9 cellular contexts compared by ENCODE assay signal in the genomic region with DNA sequence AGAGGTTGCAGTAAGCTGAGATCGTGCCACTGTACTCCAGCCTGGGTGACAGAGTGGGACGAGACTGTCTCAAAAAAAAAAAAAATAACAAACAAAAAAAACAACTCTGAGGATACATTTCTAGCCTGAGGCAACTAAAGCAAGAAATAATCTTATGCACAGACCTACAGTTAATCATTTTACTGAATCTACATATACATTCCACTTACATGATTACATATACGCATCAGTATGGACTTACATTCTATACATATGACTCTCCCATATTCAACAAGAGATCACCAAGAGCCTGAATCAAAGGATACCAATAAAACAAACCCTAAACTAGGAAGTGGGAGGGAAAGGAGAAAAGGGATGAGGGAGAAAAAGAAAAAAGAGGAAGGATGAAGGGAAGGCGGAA. TPM values are rescaled to one million over a fixed set of nuclear protein-coding genes. Genes with fewer than 3 reads are reported as not detected.
DNase-seq lines count a peak whose midpoint lies in the region; ATAC-seq, FAIRE-seq and TF ChIP-seq lines count a peak whose summit lies in the region.
"Had no signal": no experiment of that assay in that cellular context is flagged by ENCODE, and none has a peak within 500 bp of the region (broad histone marks: within the 10 kb centered on the region; RNA-seq: fewer than 3 reads in every experiment).

No MANE protein-coding gene starts in this region.

- TF ChIP-seq POLR2A in GM12892 (IDR thresholded peaks at IDR 0.05; ENCODE audit: low read depth, low read length): no peak

- FAIRE-seq in GM12892 (lab: Jason Lieb, UNC): no peak

- POLR2A ChIA-PET in activated CD4-positive, alpha-beta memory T cell treated with anti-CD3 and anti-CD28 coated beads, Interleukin-2, amount 10 ng/mL, durations not matched to agents 7 days and 5 days (lab: Charles Lee): interaction anchor here (1.0 to 3.4 kb wide), 7 partner anchors 50 to 427 kb away, joined by 3 to 27 read pairs (median 17); a partner anchor contains a TSS

- peak overlapping the region; percentile 95 for H3K27ac Mint-ChIP-seq in activated naive CD4-positive, alpha-beta T cell treated with anti-CD3 and anti-CD28 coated beads, Interleukin-2, amount 10 ng/mL, durations not matched to agents 7 days and 5 days
- H3K27ac Mint-ChIP-seq in activated CD4-positive, alpha-beta memory T cell treated with anti-CD3 and anti-CD28 coated beads, Interleukin-2, amount 10 ng/mL, durations not matched to agents 7 days and 5 days: peak overlapping the region; percentile 60
- no peak overlapping the region for H3K27ac Mint-ChIP-seq in glutamatergic neuron (ENCODE audit: unreplicated experiment)

- no peaks in the 10 kb centered on the region for H3K9me3 ChIP-seq in thoracic aorta

- no peak for DNase-seq in activated naive CD4-positive, alpha-beta T cell treated with anti-CD3 and anti-CD28 coated beads, Interleukin-2, amount 10 ng/mL, durations not matched to agents 7 days and 5 days
- no peak for DNase-seq in activated naive CD4-positive, alpha-beta T cell treated with Interleukin-2 at 50 U/mL for 16 hours
- no peak for DNase-seq in activated CD4-positive, alpha-beta memory T cell treated with anti-CD3 and anti-CD28 coated beads, Interleukin-2, amount 10 ng/mL, durations not matched to agents 7 days and 5 days
- DNase-seq in glutamatergic neuron: no peak
- no peak for DNase-seq in thoracic aorta (ENCODE audit: low spot score)
- DNase-seq in left colon: no peak
- DNase-seq in GM12892 (ENCODE audit: insufficient read length): no peak
- no peak for DNase-seq in NCI-H1417 treated with DMSO at 0.1 percent for 48 hours (lab: John Stamatoyannopoulos, UW)
- DNase-seq: COR-L47 had no signal

- H3K4me3 Mint-ChIP-seq in activated naive CD4-positive, alpha-beta T cell treated with anti-CD3 and anti-CD28 coated beads, Interleukin-2, amount 10 ng/mL, durations not matched to agents 7 days and 5 days: peak overlapping the region; percentile 96
- H3K4me3 Mint-ChIP-seq in activated CD4-positive, alpha-beta memory T cell treated with anti-CD3 and anti-CD28 coated beads, Interleukin-2, amount 10 ng/mL, durations not matched to agents 7 days and 5 days: peak overlapping the region; percentile 85
- H3K4me3 Mint-ChIP-seq in glutamatergic neuron (ENCODE audit: unreplicated experiment): peak overlapping the region; percentile 66

- no peaks in the 10 kb centered on the region for H3K9me3 Mint-ChIP-seq in activated naive CD4-positive, alpha-beta T cell treated with anti-CD3 and anti-CD28 coated beads, Interleukin-2, amount 10 ng/mL, durations not matched to agents 7 days and 5 days
- peaks cover 2% of the 10 kb centered on the region for H3K9me3 Mint-ChIP-seq in activated CD4-positive, alpha-beta memory T cell treated with anti-CD3 and anti-CD28 coated beads, Interleukin-2, amount 10 ng/mL, durations not matched to agents 7 days and 5 days
- H3K9me3 Mint-ChIP-seq in glutamatergic neuron (ENCODE audit: unreplicated experiment): peaks cover 3% of the 10 kb centered on the region

- TF ChIP-seq CTCF in glutamatergic neuron (IDR thresholded peaks at IDR 0.05; ENCODE audit: partially characterized antibody, unreplicated experiment): no peak
- TF ChIP-seq CTCF in thoracic aorta (IDR thresholded peaks at IDR 0.05): no peak

- no peak for ATAC-seq in thoracic aorta (ENCODE audit: insufficient number of reproducible peaks, low FRiP score, low read depth)
- no peak for ATAC-seq in left colon

- peaks cover 12 to 15% of the 10 kb centered on the region in 2 donors for H3K4me1 ChIP-seq in thoracic aorta (ENCODE audit: control insufficient read depth in 1 of 2, low read depth in 2 of 2)

- H3K36me3 Mint-ChIP-seq in activated naive CD4-positive, alpha-beta T cell treated with anti-CD3 and anti-CD28 coated beads, Interleukin-2, amount 10 ng/mL, durations not matched to agents 7 days and 5 days: peaks cover 36% of the 10 kb centered on the region
- peaks cover 55% of the 10 kb centered on the region for H3K36me3 Mint-ChIP-seq in activated CD4-positive, alpha-beta memory T cell treated with anti-CD3 and anti-CD28 coated beads, Interleukin-2, amount 10 ng/mL, durations not matched to agents 7 days and 5 days (ENCODE audit: low read depth)
- H3K36me3 Mint-ChIP-seq in glutamatergic neuron (ENCODE audit: unreplicated experiment): no peaks in the 10 kb centered on the region

- H3K27ac ChIP-seq in thoracic aorta: no peak overlapping the region

- H3K4me1 Mint-ChIP-seq in activated naive CD4-positive, alpha-beta T cell treated with anti-CD3 and anti-CD28 coated beads, Interleukin-2, amount 10 ng/mL, durations not matched to agents 7 days and 5 days: peaks cover 50% of the 10 kb centered on the region
- H3K4me1 Mint-ChIP-seq in activated CD4-positive, alpha-beta memory T cell treated with anti-CD3 and anti-CD28 coated beads, Interleukin-2, amount 10 ng/mL, durations not matched to agents 7 days and 5 days: peaks cover 50% of the 10 kb centered on the region
- peaks cover 8% of the 10 kb centered on the region for H3K4me1 Mint-ChIP-seq in glutamatergic neuron (ENCODE audit: low read depth, unreplicated experiment)

- intact Hi-C loops in left colon (cut with DNase I, micrococcal nuclease): loop anchor here in 1 of 2 donors (10.0 kb wide), 1 partner anchor 427 kb away; no protein-coding TSS in a partner anchor

- CTCF ChIA-PET in activated naive CD4-positive, alpha-beta T cell treated with anti-CD3 and anti-CD28 coated beads, Interleukin-2, amount 10 ng/mL, durations not matched to agents 7 days and 5 days (lab: Charles Lee): interaction anchor here (1.9 kb wide), 1 partner anchor 280 kb away, joined by 7 read pairs; a partner anchor contains a TSS
- CTCF ChIA-PET in activated CD4-positive, alpha-beta memory T cell treated with anti-CD3 and anti-CD28 coated beads, Interleukin-2, amount 10 ng/mL, durations not matched to agents 7 days and 5 days (lab: Charles Lee): interaction anchor here (0.7 to 3.0 kb wide), 8 partner anchors 13 to 436 kb away, joined by 3 to 20 read pairs (median 5); a partner anchor contains a TSS

- H3K27me3 ChIP-seq in thoracic aorta (replicated peaks; ENCODE audit: insufficient read depth): no peaks in the 10 kb centered on the region

- H3K4me3 ChIP-seq in thoracic aorta: peak overlapping the region; percentile 81

- H3K27me3 Mint-ChIP-seq in activated naive CD4-positive, alpha-beta T cell treated with anti-CD3 and anti-CD28 coated beads, Interleukin-2, amount 10 ng/mL, durations not matched to agents 7 days and 5 days: no peaks in the 10 kb centered on the region
- H3K27me3 Mint-ChIP-seq in activated CD4-positive, alpha-beta memory T cell treated with anti-CD3 and anti-CD28 coated beads, Interleukin-2, amount 10 ng/mL, durations not matched to agents 7 days and 5 days: no peaks in the 10 kb centered on the region
- H3K27me3 Mint-ChIP-seq in glutamatergic neuron (ENCODE audit: unreplicated experiment): peaks cover 5% of the 10 kb centered on the region

- no peaks in the 10 kb centered on the region for H3K36me3 ChIP-seq in thoracic aorta

RNA-seq across cellular contexts. Expression of a gene that starts 1.1 kb away (rescaled TPM):
- total RNA-seq in activated CD4-positive, alpha-beta memory T cell treated with anti-CD3 and anti-CD28 coated beads, Interleukin-2, amount 10 ng/mL, durations not matched to agents 7 days and 5 days: 10 to 100 TPM; 40.2 to 48.1 TPM
- total RNA-seq in glutamatergic neuron (ENCODE audit: unreplicated experiment) (30.3 TPM), thoracic aorta (10 to 100 TPM; 19.5 to 26.3 TPM), left colon (10 to 100 TPM; 22.1 to 29.0 TPM)
- polyA plus RNA-seq in GM12892 (2012; ENCODE audit: missing spikeins): 33.8 TPM

RNA-seq across cellular contexts. Expression of a gene that starts 50.1 kb away (rescaled TPM):
- 1 to 10 TPM; 7.5 to 9.3 TPM for total RNA-seq in activated CD4-positive, alpha-beta memory T cell treated with anti-CD3 and anti-CD28 coated beads, Interleukin-2, amount 10 ng/mL, durations not matched to agents 7 days and 5 days
- total RNA-seq in glutamatergic neuron (ENCODE audit: unreplicated experiment) (9.7 TPM), thoracic aorta (10 to 100 TPM in 1 of 2 donors, 1 to 10 TPM in 1; 9.1 to 13.7 TPM), left colon (10 to 100 TPM in 1 of 2 donors, 1 to 10 TPM in 1; 7.7 to 10.1 TPM)
- polyA plus RNA-seq in GM12892 (2012; ENCODE audit: missing spikeins): 1.7 TPM

RNA-seq across cellular contexts. Expression of a gene that starts 50.4 kb away (rescaled TPM):
- total RNA-seq in activated CD4-positive, alpha-beta memory T cell treated with anti-CD3 and anti-CD28 coated beads, Interleukin-2, amount 10 ng/mL, durations not matched to agents 7 days and 5 days: 10 to 100 TPM; 10.8 to 12.1 TPM
- total RNA-seq in glutamatergic neuron (ENCODE audit: unreplicated experiment) (34.2 TPM), thoracic aorta (10 to 100 TPM; 38.8 to 44.1 TPM), left colon (1 to 10 TPM; 5.4 to 7.4 TPM)
- polyA plus RNA-seq in GM12892 (2012; ENCODE audit: missing spikeins): 2.4 TPM

RNA-seq across cellular contexts. Expression of a gene that starts 58.6 kb away (rescaled TPM):
- 100 to 1,000 TPM; 204 to 210 TPM for total RNA-seq in activated CD4-positive, alpha-beta memory T cell treated with anti-CD3 and anti-CD28 coated beads, Interleukin-2, amount 10 ng/mL, durations not matched to agents 7 days and 5 days
- total RNA-seq in glutamatergic neuron (ENCODE audit: unreplicated experiment) (221 TPM), thoracic aorta (10 to 100 TPM; 42.4 to 62.0 TPM), left colon (100 to 1,000 TPM; 208 to 225 TPM)
- polyA plus RNA-seq in GM12892 (2012; ENCODE audit: missing spikeins): 84.8 TPM
